Comparison of ENCODE assay signal across 1 cellular context in genomic region chr4:7863911-7864681, GRCh38.
TF ChIP-seq lines count a peak whose summit lies in the region.

No MANE protein-coding gene starts in this region.

TF ChIP-seq in GM23338, 12 proteins besides CTCF, POLR2A, EP300 and RAD21 (continued from another document):
- TF ChIP-seq ZNF462 (CRISPR knock-in tag; IDR thresholded peaks at IDR 0.05): no peak
- no peak for TF ChIP-seq ZNF114 (CRISPR knock-in tag; IDR thresholded peaks at IDR 0.05)
- no peak for TF ChIP-seq ZNF331 (CRISPR knock-in tag; IDR thresholded peaks at IDR 0.05; ENCODE audit: low read depth)
- no peak for TF ChIP-seq CREB1 (CRISPR knock-in tag; IDR thresholded peaks at IDR 0.05; ENCODE audit: low read depth)
- TF ChIP-seq REST (IDR thresholded peaks at IDR 0.05; ENCODE audit: unreplicated experiment): no peak
